26 cellular contexts compared by ENCODE assay signal in the genomic region with DNA sequence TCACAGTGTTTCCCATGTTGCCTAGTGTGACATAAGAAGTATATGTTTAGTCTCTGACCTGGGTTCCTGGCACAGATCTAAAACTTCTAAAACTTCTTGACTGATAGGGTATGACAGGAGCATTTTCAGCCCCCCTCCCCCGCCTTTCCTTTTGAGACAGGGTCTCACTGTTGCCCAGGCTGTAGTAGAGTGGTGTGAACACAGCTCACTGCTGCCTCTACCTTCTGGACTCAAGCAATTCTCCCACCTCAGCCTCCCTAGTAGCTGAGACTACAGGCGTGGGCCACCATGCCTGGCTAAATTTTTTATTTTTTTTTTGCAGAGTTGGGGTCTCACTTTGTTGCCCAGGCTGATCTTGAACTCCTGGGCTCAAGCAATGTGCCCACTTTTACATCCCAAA.
"Had no signal": no experiment of that assay in that cellular context is flagged by ENCODE, and none has a peak within 500 bp of the region (broad histone marks: within the 10 kb centered on the region; RNA-seq: fewer than 3 reads in every experiment).

No MANE protein-coding gene starts in this region.

- H2AFZ ChIP-seq: neural progenitor cell, parathyroid adenoma had no signal

- H3K36me3 Mint-ChIP-seq: natural killer cell had no signal

- DNase-seq: hypothalamus; immature natural killer cell; islet precursor cell; left ventricle myocardium inferior; natural killer cell; nephron progenitor cell; occipital lobe; retina; right cardiac atrium; stimulated activated CD4-positive, alpha-beta T cell treated with anti-CD3 and anti-CD28 coated beads, Interleukin-12 subunit alpha, Interleukin-12 subunit beta, amount 100 ng/mL, for 4 hours; stimulated activated CD4-positive, alpha-beta T cell treated with anti-CD3 and anti-CD28 coated beads, Interleukin-15, amount 100 ng/mL, for 24 hours; stimulated activated CD4-positive, alpha-beta T cell treated with anti-CD3 and anti-CD28 coated beads, Interleukin-2, amount 100 ng/mL, for 24 hours; stimulated activated CD4-positive, alpha-beta T cell treated with anti-CD3 and anti-CD28 coated beads, Interleukin-4, amount 100 ng/mL, for 1 hour; stimulated activated naive CD4-positive, alpha-beta T cell; tibial artery; uterus had no signal

- H3K4me1 ChIP-seq: left ventricle myocardium inferior, parathyroid adenoma, suprapubic skin, uterus had no signal

- H3K9me3 ChIP-seq: left ventricle myocardium inferior, neutrophil, suprapubic skin, thoracic aorta, tibial artery, uterus had no signal

- H3K79me2 ChIP-seq: parathyroid adenoma had no signal

- H3K9ac ChIP-seq: neural progenitor cell, parathyroid adenoma had no signal

- H3K27me3 Mint-ChIP-seq: stimulated activated naive CD8-positive, alpha-beta T cell treated with anti-CD3 and anti-CD28 coated beads, Interleukin-15, Interleukin-2, amounts not matched to agents 100 ng/mL and 50 ng/mL, for 24 hours; type B pancreatic cell had no signal

- H3K4me3 Mint-ChIP-seq: immature natural killer cell; natural killer cell; nephron progenitor cell; neural progenitor cell; stimulated activated naive CD8-positive, alpha-beta T cell treated with anti-CD3 and anti-CD28 coated beads, Interleukin-15, Interleukin-2, amounts not matched to agents 100 ng/mL and 50 ng/mL, for 24 hours; type B pancreatic cell had no signal

- H3K36me3 ChIP-seq: left ventricle myocardium inferior, neural progenitor cell, uterus had no signal

- H3K27ac Mint-ChIP-seq: natural killer cell; nephron progenitor cell; neural progenitor cell; stimulated activated naive CD8-positive, alpha-beta T cell treated with anti-CD3 and anti-CD28 coated beads, Interleukin-15, Interleukin-2, amounts not matched to agents 100 ng/mL and 50 ng/mL, for 24 hours; type B pancreatic cell had no signal

- H3K27ac ChIP-seq: left ventricle myocardium inferior, neural progenitor cell, neutrophil, parathyroid adenoma, skin epidermis, suprapubic skin, thoracic aorta, tibial artery, uterus had no signal

- H3K4me3 ChIP-seq: left ventricle myocardium inferior, lung, neural progenitor cell, skin epidermis, suprapubic skin, thoracic aorta, tibial artery, uterus had no signal

- ATAC-seq: natural killer cell, right cardiac atrium, sciatic nerve had no signal

- H3K27me3 ChIP-seq: neural progenitor cell, neutrophil, suprapubic skin, tibial artery, uterus had no signal

- H3K4me1 Mint-ChIP-seq: immature natural killer cell had no signal

- H3K9me3 Mint-ChIP-seq: immature natural killer cell; natural killer cell; nephron progenitor cell; neural progenitor cell; stimulated activated naive CD8-positive, alpha-beta T cell treated with anti-CD3 and anti-CD28 coated beads, Interleukin-15, Interleukin-2, amounts not matched to agents 100 ng/mL and 50 ng/mL, for 24 hours had no signal

- H3K4me2 ChIP-seq: neural progenitor cell had no signal
